ENCODE assay signal across 14 cellular contexts in genomic region chr3:47890037-47890831, GRCh38.
DNase-seq lines count a peak whose midpoint lies in the region; ATAC-seq and TF ChIP-seq lines count a peak whose summit lies in the region.
"Had no signal": no experiment of that assay in that cellular context is flagged by ENCODE, and none has a peak within 500 bp of the region (broad histone marks: within the 10 kb centered on the region; RNA-seq: fewer than 3 reads in every experiment).

No MANE protein-coding gene starts in this region.

- peak overlapping the region; percentile 2 for H3K4me3 Mint-ChIP-seq in mesothelial cell of epicardium
- H3K4me3 Mint-ChIP-seq in activated T-helper 1 cell treated with anti-CD3 and anti-CD28 coated beads, Interleukin-12 subunit alpha, Interleukin-12 subunit beta, Interleukin-2, Interleukin-4 antibody, amounts not matched to agents 30 ng/mL and 10 ng/mL and 1 ng/mL, durations not matched to agents 14 hours and 24 hours and 36 hours = no peak overlapping the region
- H3K4me3 Mint-ChIP-seq: activated T-cell treated with anti-CD3 and anti-CD28 coated beads, Interleukin-2, amount 50 U/mL, for 72 hours had no signal

- peaks cover 15% of the 10 kb centered on the region for H3K4me1 ChIP-seq in NT2/D1 (ENCODE audit: insufficient read depth, insufficient read length)
- H3K4me1 ChIP-seq in esophagus squamous epithelium = peaks cover 7 to 25% (median 7%) of the 10 kb centered on the region in 3 donors
- H3K4me1 ChIP-seq: left lung had no signal

- H3K9me3 Mint-ChIP-seq in mesothelial cell of epicardium = peaks cover 2% of the 10 kb centered on the region
- H3K9me3 Mint-ChIP-seq in activated T-helper 1 cell treated with anti-CD3 and anti-CD28 coated beads, Interleukin-12 subunit alpha, Interleukin-12 subunit beta, Interleukin-2, Interleukin-4 antibody, amounts not matched to agents 30 ng/mL and 10 ng/mL and 1 ng/mL, durations not matched to agents 14 hours and 24 hours and 36 hours = no peaks in the 10 kb centered on the region
- H3K9me3 Mint-ChIP-seq: activated T-cell treated with anti-CD3 and anti-CD28 coated beads, Interleukin-2, amount 50 U/mL, for 72 hours had no signal

- 66 to 72% methylated on average over 3 of the region's 3 CpGs for WGBS in esophagus squamous epithelium, 2 donors

- H3K36me3 ChIP-seq in NT2/D1 (ENCODE audit: insufficient read depth, insufficient read length, low read length) (peaks cover 57% of the 10 kb centered on the region), esophagus squamous epithelium (peaks cover 0 to 57% (median 0%) of the 10 kb centered on the region in 3 donors)

- TF ChIP-seq CTCF in esophagus squamous epithelium (IDR thresholded peaks at IDR 0.05) = no peak
- TF ChIP-seq CTCF in mesothelial cell of epicardium (IDR thresholded peaks at IDR 0.05; ENCODE audit: unreplicated experiment) = no peak

- peak overlapping the region in 3 of 4 donors; percentile 45 to 56 (median 55) for H3K27ac ChIP-seq in esophagus squamous epithelium
- H3K27ac ChIP-seq: C4-2B, left lung, VCaP had no signal

- H3K27me3 ChIP-seq in NT2/D1 (ENCODE audit: insufficient read depth, insufficient read length) (no peaks in the 10 kb centered on the region), esophagus squamous epithelium (no peaks in the 10 kb centered on the region)
- H3K27me3 ChIP-seq: left lung had no signal

- peaks cover 31% of the 10 kb centered on the region for H3K4me1 Mint-ChIP-seq in mesothelial cell of epicardium
- peaks cover 8% of the 10 kb centered on the region for H3K4me1 Mint-ChIP-seq in activated T-helper 1 cell treated with anti-CD3 and anti-CD28 coated beads, Interleukin-12 subunit alpha, Interleukin-12 subunit beta, Interleukin-2, Interleukin-4 antibody, amounts not matched to agents 30 ng/mL and 10 ng/mL and 1 ng/mL, durations not matched to agents 14 hours and 24 hours and 36 hours (ENCODE audit: low read depth)

- peak overlapping the region; percentile 22 for H3K9ac ChIP-seq in NT2/D1 (ENCODE audit: insufficient read length, low read depth)

- intact Hi-C loops in esophagus squamous epithelium (cut with DNase I) = no loop called here
- intact Hi-C loops in activated T-helper 1 cell treated with anti-CD3 and anti-CD28 coated beads, Interleukin-12 subunit alpha, Interleukin-12 subunit beta, Interleukin-2, Interleukin-4 antibody, amounts not matched to agents 30 ng/mL and 10 ng/mL and 1 ng/mL, durations not matched to agents 14 hours and 24 hours and 36 hours (cut with micrococcal nuclease) = no loop called here

- TF ChIP-seq POLR2A in esophagus squamous epithelium (IDR thresholded peaks at IDR 0.05) = no peak

- peak overlapping the region; percentile 85 for H3K27ac Mint-ChIP-seq in mesothelial cell of epicardium
- H3K27ac Mint-ChIP-seq in activated T-helper 1 cell treated with anti-CD3 and anti-CD28 coated beads, Interleukin-12 subunit alpha, Interleukin-12 subunit beta, Interleukin-2, Interleukin-4 antibody, amounts not matched to agents 30 ng/mL and 10 ng/mL and 1 ng/mL, durations not matched to agents 14 hours and 24 hours and 36 hours = no peak overlapping the region

- H3K36me3 Mint-ChIP-seq in mesothelial cell of epicardium = peaks cover 24% of the 10 kb centered on the region
- H3K36me3 Mint-ChIP-seq in activated T-helper 1 cell treated with anti-CD3 and anti-CD28 coated beads, Interleukin-12 subunit alpha, Interleukin-12 subunit beta, Interleukin-2, Interleukin-4 antibody, amounts not matched to agents 30 ng/mL and 10 ng/mL and 1 ng/mL, durations not matched to agents 14 hours and 24 hours and 36 hours (ENCODE audit: low read depth) = peaks cover 17% of the 10 kb centered on the region

- H3K9me3 ChIP-seq in NT2/D1 (ENCODE audit: insufficient read depth, low read length) (peaks cover 8% of the 10 kb centered on the region; the same call in 1 of the 2 replicates), esophagus squamous epithelium (no peaks in the 10 kb centered on the region)
- H3K9me3 ChIP-seq: left lung had no signal

- no peaks in the 10 kb centered on the region for H3K27me3 Mint-ChIP-seq in mesothelial cell of epicardium (ENCODE audit: low read depth)
- H3K27me3 Mint-ChIP-seq in activated T-helper 1 cell treated with anti-CD3 and anti-CD28 coated beads, Interleukin-12 subunit alpha, Interleukin-12 subunit beta, Interleukin-2, Interleukin-4 antibody, amounts not matched to agents 30 ng/mL and 10 ng/mL and 1 ng/mL, durations not matched to agents 14 hours and 24 hours and 36 hours (ENCODE audit: insufficient read depth) = no peaks in the 10 kb centered on the region

- no peak overlapping the region for H3K4me3 ChIP-seq in NT2/D1 (ENCODE audit: insufficient read length, low read depth)
- no peak overlapping the region for H3K4me3 ChIP-seq in esophagus squamous epithelium
- H3K4me3 ChIP-seq: left lung had no signal

- DNase-seq in NT2/D1 (ENCODE audit: low read depth, low spot score) = no peak
- no peak for DNase-seq in esophagus squamous epithelium (lab: John Stamatoyannopoulos, UW)
- no peak for DNase-seq in mesothelial cell of epicardium (ENCODE audit: low spot score in 2 of 2, unreplicated experiment in 2 of 2)
- peak; percentile 41 for DNase-seq in superior temporal gyrus (ENCODE audit: extremely low spot score)
- DNase-seq in COLO668 (lab: John Stamatoyannopoulos, UW; ENCODE audit: unreplicated experiment) = no peak
- no peak for DNase-seq in activated T-helper 1 cell treated with anti-CD3 and anti-CD28 coated beads, Interleukin-12 subunit alpha, Interleukin-12 subunit beta, Interleukin-2, Interleukin-4 antibody, amounts not matched to agents 30 ng/mL and 10 ng/mL and 1 ng/mL, durations not matched to agents 14 hours and 24 hours and 36 hours (ENCODE audit: low spot score)
- DNase-seq: activated T-cell treated with anti-CD3 and anti-CD28 coated beads, Interleukin-2, amount 50 U/mL, for 72 hours; left lung; NCI-H1105; NCI-H526 treated with DMSO at 0.1 percent for 48 hours had no signal

- ATAC-seq in HG03139 (IDR thresholded peaks at IDR 0.05; ENCODE audit: unreplicated experiment) (no peak), HG03439 (IDR thresholded peaks at IDR 0.05; ENCODE audit: unreplicated experiment) (no peak)
- ATAC-seq: activated T-cell treated with anti-CD3 and anti-CD28 coated beads, Interleukin-2, amount 50 U/mL, for 72 hours had no signal
